14 cellular contexts compared by ENCODE assay signal in the genomic region with DNA sequence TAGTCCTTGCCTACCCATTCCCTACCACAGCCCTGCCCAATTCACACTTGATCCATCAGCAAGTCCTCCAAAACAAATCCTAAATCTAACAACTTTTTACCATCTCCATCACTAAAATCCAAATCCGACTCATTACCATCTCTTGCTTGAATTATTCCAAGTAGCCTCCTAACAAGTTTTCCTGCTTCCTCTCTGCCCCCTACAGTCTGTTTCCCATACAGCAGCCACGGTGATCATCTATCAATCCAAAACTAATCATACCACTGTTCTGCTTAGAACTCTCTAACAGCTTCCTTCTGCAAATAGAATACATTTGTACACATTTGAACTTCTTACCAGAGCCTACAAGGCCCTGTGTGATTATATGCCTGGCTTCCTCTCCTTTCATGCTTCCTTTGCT.
DNase-seq lines count a peak whose midpoint lies in the region; ATAC-seq and TF ChIP-seq lines count a peak whose summit lies in the region.
"Had no signal": no experiment of that assay in that cellular context is flagged by ENCODE, and none has a peak within 500 bp of the region (broad histone marks: within the 10 kb centered on the region; RNA-seq: fewer than 3 reads in every experiment).

No MANE protein-coding gene starts in this region.

- WGBS in liver, result 53% methylated on average over 2 of the region's 2 CpGs

- TF ChIP-seq RAD21 in liver (IDR thresholded peaks at IDR 0.05), result peak in 1 of 2 donors; percentile 58

- H3K4me3 ChIP-seq in cardiac fibroblast (replicated peaks in 1 of 2; ENCODE audit: low read depth in 2 of 2, low read length in 2 of 2), result no peak overlapping the region
- no peak overlapping the region for H3K4me3 ChIP-seq in liver (ENCODE audit: low read depth in 1 of 3, low read length in 3 of 3)

- peak; percentile 9 for TF ChIP-seq CTCF in AG09319 (IDR thresholded peaks at IDR 0.05; ENCODE audit: low read depth, low read length)
- TF ChIP-seq CTCF in cardiac fibroblast (IDR thresholded peaks at IDR 0.05; ENCODE audit: low read depth, low read length), result peak; percentile 52
- peak; percentile 17 for TF ChIP-seq CTCF in liver (IDR thresholded peaks at IDR 0.05; ENCODE audit: low read depth, low read length, missing input control)

- H3K9me3 ChIP-seq in liver (ENCODE audit: control insufficient read depth in 4 of 4, low read length in 3 of 4), result no peaks in the 10 kb centered on the region

- ATAC-seq in stimulated activated naive CD8-positive, alpha-beta T cell treated with anti-CD3 and anti-CD28 coated beads, Interleukin-15, amount 100 ng/mL, for 72 hours, result no peak
- ATAC-seq: activated CD4-positive, CD25-positive, alpha-beta regulatory T cell treated with anti-CD3 and anti-CD28 coated beads, Interleukin-2, amount 50 U/mL, for 24 hours; naive thymus-derived CD4-positive, alpha-beta T cell; stimulated activated effector memory CD8-positive, alpha-beta T cell treated with anti-CD3 and anti-CD28 coated beads, Interleukin-12 subunit alpha, Interleukin-12 subunit beta, amount 100 ng/mL, for 72 hours had no signal

- H3K27ac Mint-ChIP-seq in stimulated activated naive CD8-positive, alpha-beta T cell treated with anti-CD3 and anti-CD28 coated beads, Interleukin-15, amount 100 ng/mL, for 72 hours, result no peak overlapping the region
- H3K27ac Mint-ChIP-seq: CD4-positive, CD25-positive, alpha-beta regulatory T cell; naive thymus-derived CD4-positive, alpha-beta T cell; stimulated activated effector memory CD8-positive, alpha-beta T cell treated with anti-CD3 and anti-CD28 coated beads, Interleukin-12 subunit alpha, Interleukin-12 subunit beta, amount 100 ng/mL, for 72 hours had no signal

- DNase-seq in AG09319 (ENCODE audit: extremely low read depth, low read depth) (no peak), HT1080 (ENCODE audit: low read depth) (peak; percentile 6), cardiac fibroblast (ENCODE audit: low read depth in 2 of 2) (peak; percentile 10 to 21), HCEC 1CT (no peak), occipital lobe (lab: John Stamatoyannopoulos, UW) (no peak)
- no peak for DNase-seq in stimulated activated naive CD8-positive, alpha-beta T cell treated with anti-CD3 and anti-CD28 coated beads, Interleukin-15, amount 100 ng/mL, for 72 hours
- no peak for DNase-seq in stimulated activated naive CD4-positive, alpha-beta T cell treated with Interleukin-2 at 50 U/mL for 16 hours (lab: John Stamatoyannopoulos, UW)
- DNase-seq: activated effector memory CD4-positive, alpha-beta T cell treated with anti-CD3 and anti-CD28 coated beads, Interleukin-2, amount 50 U/mL, for 16 hours; CD4-positive, CD25-positive, alpha-beta regulatory T cell; naive thymus-derived CD4-positive, alpha-beta T cell; NCI-H2171 had no signal

- H3K9ac ChIP-seq in liver (ENCODE audit: low read depth in 1 of 2, low read length in 2 of 2), result no peak overlapping the region

- no peak overlapping the region for H3K4me3 Mint-ChIP-seq in stimulated activated naive CD8-positive, alpha-beta T cell treated with anti-CD3 and anti-CD28 coated beads, Interleukin-15, amount 100 ng/mL, for 72 hours
- H3K4me3 Mint-ChIP-seq: CD4-positive, CD25-positive, alpha-beta regulatory T cell; naive thymus-derived CD4-positive, alpha-beta T cell; stimulated activated effector memory CD8-positive, alpha-beta T cell treated with anti-CD3 and anti-CD28 coated beads, Interleukin-12 subunit alpha, Interleukin-12 subunit beta, amount 100 ng/mL, for 72 hours had no signal

- no peaks in the 10 kb centered on the region for H3K27me3 Mint-ChIP-seq in stimulated activated naive CD8-positive, alpha-beta T cell treated with anti-CD3 and anti-CD28 coated beads, Interleukin-15, amount 100 ng/mL, for 72 hours
- H3K27me3 Mint-ChIP-seq: CD4-positive, CD25-positive, alpha-beta regulatory T cell; naive thymus-derived CD4-positive, alpha-beta T cell had no signal

- H3K9me3 Mint-ChIP-seq in stimulated activated naive CD8-positive, alpha-beta T cell treated with anti-CD3 and anti-CD28 coated beads, Interleukin-15, amount 100 ng/mL, for 72 hours, result no peaks in the 10 kb centered on the region
- H3K9me3 Mint-ChIP-seq: naive thymus-derived CD4-positive, alpha-beta T cell; stimulated activated effector memory CD8-positive, alpha-beta T cell treated with anti-CD3 and anti-CD28 coated beads, Interleukin-12 subunit alpha, Interleukin-12 subunit beta, amount 100 ng/mL, for 72 hours had no signal

- no peaks in the 10 kb centered on the region for H3K4me1 Mint-ChIP-seq in stimulated activated naive CD8-positive, alpha-beta T cell treated with anti-CD3 and anti-CD28 coated beads, Interleukin-15, amount 100 ng/mL, for 72 hours
- H3K4me1 Mint-ChIP-seq: CD4-positive, CD25-positive, alpha-beta regulatory T cell; naive thymus-derived CD4-positive, alpha-beta T cell; stimulated activated effector memory CD8-positive, alpha-beta T cell treated with anti-CD3 and anti-CD28 coated beads, Interleukin-12 subunit alpha, Interleukin-12 subunit beta, amount 100 ng/mL, for 72 hours had no signal

- H3K36me3 ChIP-seq in liver (ENCODE audit: control insufficient read depth in 4 of 4, insufficient read depth in 3 of 4, low read depth in 1 of 4, low read length in 3 of 4), result no peaks in the 10 kb centered on the region

- peaks cover 0 to 5% (median 0%) of the 10 kb centered on the region in 4 donors for H3K4me1 ChIP-seq in liver (ENCODE audit: control insufficient read depth in 4 of 4, insufficient read depth in 4 of 4, low read length in 3 of 4)

- peaks cover 0 to 12% (median 0%) of the 10 kb centered on the region in 4 donors for H3K27me3 ChIP-seq in liver (ENCODE audit: control insufficient read depth in 4 of 4, insufficient read depth in 4 of 4, low read length in 3 of 4)

- no peak overlapping the region for H3K27ac ChIP-seq in liver (ENCODE audit: low read depth in 1 of 2, low read length in 2 of 2)

TF ChIP-seq in liver, 16 proteins besides CTCF, POLR2A, EP300 and RAD21:
- no peak for TF ChIP-seq FOXA2 (IDR thresholded peaks at IDR 0.05)
- TF ChIP-seq, protein P1, sequence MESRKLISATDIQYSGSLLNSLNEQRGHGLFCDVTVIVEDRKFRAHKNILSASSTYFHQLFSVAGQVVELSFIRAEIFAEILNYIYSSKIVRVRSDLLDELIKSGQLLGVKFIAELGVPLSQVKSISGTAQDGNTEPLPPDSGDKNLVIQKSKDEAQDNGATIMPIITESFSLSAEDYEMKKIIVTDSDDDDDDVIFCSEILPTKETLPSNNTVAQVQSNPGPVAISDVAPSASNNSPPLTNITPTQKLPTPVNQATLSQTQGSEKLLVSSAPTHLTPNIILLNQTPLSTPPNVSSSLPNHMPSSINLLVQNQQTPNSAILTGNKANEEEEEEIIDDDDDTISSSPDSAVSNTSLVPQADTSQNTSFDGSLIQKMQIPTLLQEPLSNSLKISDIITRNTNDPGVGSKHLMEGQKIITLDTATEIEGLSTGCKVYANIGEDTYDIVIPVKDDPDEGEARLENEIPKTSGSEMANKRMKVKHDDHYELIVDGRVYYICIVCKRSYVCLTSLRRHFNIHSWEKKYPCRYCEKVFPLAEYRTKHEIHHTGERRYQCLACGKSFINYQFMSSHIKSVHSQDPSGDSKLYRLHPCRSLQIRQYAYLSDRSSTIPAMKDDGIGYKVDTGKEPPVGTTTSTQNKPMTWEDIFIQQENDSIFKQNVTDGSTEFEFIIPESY (IDR thresholded peaks at IDR 0.05), result no peak
- no peak for TF ChIP-seq FOXA1 (IDR thresholded peaks at IDR 0.05)
- TF ChIP-seq HNF4A (conservative IDR thresholded peaks at IDR 0.05), result no peak
- no peak for TF ChIP-seq TAF1 (conservative IDR thresholded peaks at IDR 0.05)
- TF ChIP-seq EGR1 (IDR thresholded peaks at IDR 0.05; ENCODE audit: low read depth in 2 of 2), result no peak
- TF ChIP-seq YY1 (IDR thresholded peaks at IDR 0.05), result no peak
- TF ChIP-seq, protein P2, sequence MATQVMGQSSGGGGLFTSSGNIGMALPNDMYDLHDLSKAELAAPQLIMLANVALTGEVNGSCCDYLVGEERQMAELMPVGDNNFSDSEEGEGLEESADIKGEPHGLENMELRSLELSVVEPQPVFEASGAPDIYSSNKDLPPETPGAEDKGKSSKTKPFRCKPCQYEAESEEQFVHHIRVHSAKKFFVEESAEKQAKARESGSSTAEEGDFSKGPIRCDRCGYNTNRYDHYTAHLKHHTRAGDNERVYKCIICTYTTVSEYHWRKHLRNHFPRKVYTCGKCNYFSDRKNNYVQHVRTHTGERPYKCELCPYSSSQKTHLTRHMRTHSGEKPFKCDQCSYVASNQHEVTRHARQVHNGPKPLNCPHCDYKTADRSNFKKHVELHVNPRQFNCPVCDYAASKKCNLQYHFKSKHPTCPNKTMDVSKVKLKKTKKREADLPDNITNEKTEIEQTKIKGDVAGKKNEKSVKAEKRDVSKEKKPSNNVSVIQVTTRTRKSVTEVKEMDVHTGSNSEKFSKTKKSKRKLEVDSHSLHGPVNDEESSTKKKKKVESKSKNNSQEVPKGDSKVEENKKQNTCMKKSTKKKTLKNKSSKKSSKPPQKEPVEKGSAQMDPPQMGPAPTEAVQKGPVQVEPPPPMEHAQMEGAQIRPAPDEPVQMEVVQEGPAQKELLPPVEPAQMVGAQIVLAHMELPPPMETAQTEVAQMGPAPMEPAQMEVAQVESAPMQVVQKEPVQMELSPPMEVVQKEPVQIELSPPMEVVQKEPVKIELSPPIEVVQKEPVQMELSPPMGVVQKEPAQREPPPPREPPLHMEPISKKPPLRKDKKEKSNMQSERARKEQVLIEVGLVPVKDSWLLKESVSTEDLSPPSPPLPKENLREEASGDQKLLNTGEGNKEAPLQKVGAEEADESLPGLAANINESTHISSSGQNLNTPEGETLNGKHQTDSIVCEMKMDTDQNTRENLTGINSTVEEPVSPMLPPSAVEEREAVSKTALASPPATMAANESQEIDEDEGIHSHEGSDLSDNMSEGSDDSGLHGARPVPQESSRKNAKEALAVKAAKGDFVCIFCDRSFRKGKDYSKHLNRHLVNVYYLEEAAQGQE (IDR thresholded peaks at IDR 0.05), result no peak

Comparison
In these comparisons a context has a peak if more than half of its experiments do, and no peak if none do; other contexts are left out.
1. DNase-seq: peak in HT1080 (single experiment) and cardiac fibroblast (2 of 2); none in AG09319 (single experiment), HCEC 1CT (single experiment), stimulated activated naive CD8-positive, alpha-beta T cell treated with anti-CD3 and anti-CD28 coated beads, Interleukin-15, amount 100 ng/mL, for 72 hours (0 of 2), occipital lobe (single experiment) and stimulated activated naive CD4-positive, alpha-beta T cell treated with Interleukin-2 at 50 U/mL for 16 hours (single experiment).
2. Peak in every context shown above with its lines, with median percentiles within 50 percentile points of each other: CTCF ChIP-seq.